8 cellular contexts compared by ENCODE assay signal in genomic region chr1:170073893-170074249, GRCh38. TPM values are rescaled to one million over a fixed set of nuclear protein-coding genes. Genes with fewer than 3 reads are reported as not detected.
DNase-seq lines count a peak whose midpoint lies in the region; ATAC-seq lines count a peak whose summit lies in the region.

No MANE protein-coding gene starts in this region.

- ATAC-seq in stimulated activated naive CD8-positive, alpha-beta T cell treated with anti-CD3 and anti-CD28 coated beads, Interleukin-15, amount 100 ng/mL, for 72 hours: no peak
- no peak for ATAC-seq in GM21576 (IDR thresholded peaks at IDR 0.05; ENCODE audit: unreplicated experiment)
- ATAC-seq in HG02763 (IDR thresholded peaks at IDR 0.05; ENCODE audit: unreplicated experiment): no peak

- intact Hi-C loops in activated T-helper 1 cell treated with anti-CD3 and anti-CD28 coated beads, Interleukin-12 subunit alpha, Interleukin-12 subunit beta, Interleukin-2, Interleukin-4 antibody, amounts not matched to agents 30 ng/mL and 10 ng/mL and 1 ng/mL, durations not matched to agents 14 hours and 24 hours and 36 hours (cut with micrococcal nuclease): loop anchor here (1.0 to 10.0 kb wide), 11 partner anchors 63 to 1708 kb away; partner anchors contain the start of genes BLZF1, F5, FMO4 and GORAB

- H3K4me3 ChIP-seq in iPS-18a (ENCODE audit: low read length): peak overlapping the region; percentile 83

- peak; percentile 41 for DNase-seq in NCI-H1092 treated with DMSO at 0.1 percent for 48 hours (lab: John Stamatoyannopoulos, UW)
- no peak for DNase-seq in NCI-H1092 (lab: John Stamatoyannopoulos, UW)
- no peak for DNase-seq in activated T-helper 1 cell treated with anti-CD3 and anti-CD28 coated beads, Interleukin-12 subunit alpha, Interleukin-12 subunit beta, Interleukin-2, Interleukin-4 antibody, amounts not matched to agents 30 ng/mL and 10 ng/mL and 1 ng/mL, durations not matched to agents 14 hours and 24 hours and 36 hours (ENCODE audit: low spot score)
- DNase-seq in stimulated activated naive CD8-positive, alpha-beta T cell treated with anti-CD3 and anti-CD28 coated beads, Interleukin-15, amount 100 ng/mL, for 72 hours: no peak
- DNase-seq in HUDEP-2 (lab: John Stamatoyannopoulos, UW; ENCODE audit: unreplicated experiment in 76 of 76): no peak

- H3K4me3 Mint-ChIP-seq in activated T-helper 1 cell treated with anti-CD3 and anti-CD28 coated beads, Interleukin-12 subunit alpha, Interleukin-12 subunit beta, Interleukin-2, Interleukin-4 antibody, amounts not matched to agents 30 ng/mL and 10 ng/mL and 1 ng/mL, durations not matched to agents 14 hours and 24 hours and 36 hours: peak overlapping the region; percentile 95
- peak overlapping the region; percentile 93 to 98 for H3K4me3 Mint-ChIP-seq in stimulated activated naive CD8-positive, alpha-beta T cell treated with anti-CD3 and anti-CD28 coated beads, Interleukin-15, amount 100 ng/mL, for 72 hours

- H3K36me3 ChIP-seq in iPS-18a (ENCODE audit: control insufficient read depth, low read depth, low read length): no peaks in the 10 kb centered on the region

- H3K4me1 ChIP-seq in iPS-18a (ENCODE audit: control insufficient read depth, low read depth, low read length): peaks cover 5% of the 10 kb centered on the region

- peak overlapping the region; percentile 96 for H3K27ac Mint-ChIP-seq in activated T-helper 1 cell treated with anti-CD3 and anti-CD28 coated beads, Interleukin-12 subunit alpha, Interleukin-12 subunit beta, Interleukin-2, Interleukin-4 antibody, amounts not matched to agents 30 ng/mL and 10 ng/mL and 1 ng/mL, durations not matched to agents 14 hours and 24 hours and 36 hours
- H3K27ac Mint-ChIP-seq in stimulated activated naive CD8-positive, alpha-beta T cell treated with anti-CD3 and anti-CD28 coated beads, Interleukin-15, amount 100 ng/mL, for 72 hours: peak overlapping the region; percentile 91 to 98

- H3K9ac ChIP-seq in iPS-18a (ENCODE audit: low read length): no peak overlapping the region

- H3K27me3 Mint-ChIP-seq in activated T-helper 1 cell treated with anti-CD3 and anti-CD28 coated beads, Interleukin-12 subunit alpha, Interleukin-12 subunit beta, Interleukin-2, Interleukin-4 antibody, amounts not matched to agents 30 ng/mL and 10 ng/mL and 1 ng/mL, durations not matched to agents 14 hours and 24 hours and 36 hours (ENCODE audit: insufficient read depth): no peaks in the 10 kb centered on the region
- no peaks in the 10 kb centered on the region for H3K27me3 Mint-ChIP-seq in stimulated activated naive CD8-positive, alpha-beta T cell treated with anti-CD3 and anti-CD28 coated beads, Interleukin-15, amount 100 ng/mL, for 72 hours

- H3K9me3 ChIP-seq in iPS-18a (ENCODE audit: control insufficient read depth, low read depth, low read length): peaks cover 4% of the 10 kb centered on the region

- H3K27me3 ChIP-seq in iPS-18a (ENCODE audit: control insufficient read depth, insufficient read depth, low read length): no peaks in the 10 kb centered on the region

- peaks cover 8% of the 10 kb centered on the region for H3K9me3 Mint-ChIP-seq in activated T-helper 1 cell treated with anti-CD3 and anti-CD28 coated beads, Interleukin-12 subunit alpha, Interleukin-12 subunit beta, Interleukin-2, Interleukin-4 antibody, amounts not matched to agents 30 ng/mL and 10 ng/mL and 1 ng/mL, durations not matched to agents 14 hours and 24 hours and 36 hours
- peaks cover under 1 to 8% of the 10 kb centered on the region in 2 donors for H3K9me3 Mint-ChIP-seq in stimulated activated naive CD8-positive, alpha-beta T cell treated with anti-CD3 and anti-CD28 coated beads, Interleukin-15, amount 100 ng/mL, for 72 hours

- H3K27ac ChIP-seq in iPS-18a (ENCODE audit: low read length): no peak overlapping the region

- peaks cover 9% of the 10 kb centered on the region for H3K36me3 Mint-ChIP-seq in activated T-helper 1 cell treated with anti-CD3 and anti-CD28 coated beads, Interleukin-12 subunit alpha, Interleukin-12 subunit beta, Interleukin-2, Interleukin-4 antibody, amounts not matched to agents 30 ng/mL and 10 ng/mL and 1 ng/mL, durations not matched to agents 14 hours and 24 hours and 36 hours (ENCODE audit: low read depth)

- peaks cover 51% of the 10 kb centered on the region for H3K4me1 Mint-ChIP-seq in activated T-helper 1 cell treated with anti-CD3 and anti-CD28 coated beads, Interleukin-12 subunit alpha, Interleukin-12 subunit beta, Interleukin-2, Interleukin-4 antibody, amounts not matched to agents 30 ng/mL and 10 ng/mL and 1 ng/mL, durations not matched to agents 14 hours and 24 hours and 36 hours (ENCODE audit: low read depth)
- peaks cover 59% of the 10 kb centered on the region for H3K4me1 Mint-ChIP-seq in stimulated activated naive CD8-positive, alpha-beta T cell treated with anti-CD3 and anti-CD28 coated beads, Interleukin-15, amount 100 ng/mL, for 72 hours

RNA-seq across cellular contexts. Expression of gene KIFAP3, which starts 0.6 kb away (rescaled TPM):
- total RNA-seq in activated T-helper 1 cell treated with anti-CD3 and anti-CD28 coated beads, Interleukin-12 subunit alpha, Interleukin-12 subunit beta, Interleukin-2, Interleukin-4 antibody, amounts not matched to agents 30 ng/mL and 10 ng/mL and 1 ng/mL, durations not matched to agents 14 hours and 24 hours and 36 hours: 12.9 and 13.5 TPM in 2 replicates
